In the genomic region with DNA sequence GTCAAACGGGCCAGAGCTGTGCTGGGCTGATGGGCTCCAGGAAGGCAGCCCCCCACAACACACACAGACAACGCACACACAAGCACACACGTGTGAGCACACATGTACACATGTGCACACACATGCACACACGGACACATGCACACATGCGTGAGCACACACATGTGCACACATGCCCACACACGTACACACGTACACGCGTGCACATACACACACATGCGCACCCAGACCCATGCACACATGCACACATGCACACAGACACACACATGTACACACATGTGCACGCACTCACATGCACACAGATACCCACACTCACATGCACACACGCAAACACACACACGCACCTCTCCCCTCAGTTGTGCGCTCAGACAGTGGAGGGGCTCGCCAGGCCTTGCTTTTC, we compare ENCODE assay signal across 24 cellular contexts. TPM values are rescaled to one million over a fixed set of nuclear protein-coding genes. Genes with fewer than 3 reads are reported as not detected.
DNase-seq lines count a peak whose midpoint lies in the region; ATAC-seq and TF ChIP-seq lines count a peak whose summit lies in the region.
"Had no signal": no experiment of that assay in that cellular context is flagged by ENCODE, and none has a peak within 500 bp of the region (broad histone marks: within the 10 kb centered on the region; RNA-seq: fewer than 3 reads in every experiment).

No MANE protein-coding gene starts in this region.

- TF ChIP-seq EP300 in transverse colon (IDR thresholded peaks at IDR 0.05; ENCODE audit: low read depth), result no peak

- H3K4me1 ChIP-seq in adrenal gland (replicated peaks in 1 of 2) (peaks cover 0 to 21% of the 10 kb centered on the region in 2 donors), transverse colon (peaks cover 0 to 31% (median 16%) of the 10 kb centered on the region in 4 donors)
- H3K4me1 ChIP-seq: thyroid gland had no signal

- in situ Hi-C loops in transverse colon (cut with MboI; ENCODE audit: low pct_ligation_motif_present in 1 of 4, low pct_unique_long_range_greater_than_20kb in 1 of 4, low sequenced_read_pairs in 3 of 4), result no loop called here

- peak overlapping the region; percentile 82 to 99 (median 96) for H3K27ac ChIP-seq in adrenal gland
- H3K27ac ChIP-seq in transverse colon, result peak overlapping the region in 1 of 4 donors; percentile 57
- H3K27ac ChIP-seq: esophagus muscularis mucosa, gastrocnemius medialis, GM23248, HL-60, thyroid gland had no signal

- H3K36me3 ChIP-seq in adrenal gland (replicated peaks in 1 of 2), result no peaks in the 10 kb centered on the region
- H3K36me3 ChIP-seq in transverse colon, result no peaks in the 10 kb centered on the region
- H3K36me3 ChIP-seq: BE2C, esophagus muscularis mucosa, gastrocnemius medialis, thyroid gland had no signal

- intact Hi-C loops in adrenal gland (cut with DNase I) (no loop called here), left colon (cut with DNase I, micrococcal nuclease) (loop anchor here in 1 of 2 donors (10.0 kb wide), 1 partner anchor 143 kb away; no protein-coding TSS in a partner anchor), transverse colon (cut with DNase I; ENCODE audit: low total_unique reads) (no loop called here)

- H3K9me3 ChIP-seq in adrenal gland (replicated peaks in 1 of 3) (no peaks in the 10 kb centered on the region), transverse colon (no peaks in the 10 kb centered on the region)
- H3K9me3 ChIP-seq: BE2C, esophagus muscularis mucosa, gastrocnemius medialis, thyroid gland had no signal

- DNase-seq in activated effector memory CD4-positive, alpha-beta T cell treated with anti-CD3 and anti-CD28 coated beads, Interleukin-2, amount 50 U/mL, for 16 hours, result peak; percentile 50
- DNase-seq in activated effector memory CD4-positive, alpha-beta T cell treated with Interleukin-2 at 50 U/mL for 16 hours, result no peak
- DNase-seq in adrenal gland (no peak), left colon (peak; percentile 5 to 24), transverse colon (peak; percentile 6), iPS-NIHi7 (ENCODE audit: extremely low spot score) (no peak), NCI-H2081 (lab: John Stamatoyannopoulos, UW) (no peak), NCI-H345 treated with DMSO at 0.1 percent for 48 hours (lab: John Stamatoyannopoulos, UW; ENCODE audit: unreplicated experiment) (no peak)
- DNase-seq: activated naive CD4-positive, alpha-beta T cell treated with anti-CD3 and anti-CD28 coated beads for 36 hours; activated T-cell treated with anti-CD3 and anti-CD28 coated beads for 4 hours; effector memory CD4-positive, alpha-beta T cell; GM23248; naive B cell; NCI-H1105; NCI-H510A treated with DMSO at 0.1 percent for 48 hours; stimulated activated CD4-positive, alpha-beta T cell treated with anti-CD3 and anti-CD28 coated beads, Interleukin-4, amount 100 ng/mL, for 1 hour; stimulated activated naive CD4-positive, alpha-beta T cell; T-helper 9 cell; thyroid gland had no signal

- 64 to 79% (median 67%) methylated on average over 14 to 15 of the region's 15 CpGs for WGBS in adrenal gland, 4 donors
- WGBS in transverse colon (ENCODE audit: low coverage in 1 of 2), 2 donors, result 83 to 87% methylated on average over 7 to 15 of the region's 15 CpGs

- TF ChIP-seq POLR2A in adrenal gland (IDR thresholded peaks at IDR 0.05) (peak in 1 of 2 donors; percentile 17), transverse colon (IDR thresholded peaks at IDR 0.05) (no peak)

- H3K4me3 ChIP-seq in adrenal gland (no peak overlapping the region), transverse colon (no peak overlapping the region)
- H3K4me3 ChIP-seq: esophagus muscularis mucosa, gastrocnemius medialis, GM23248, thyroid gland had no signal

- H3K27me3 ChIP-seq in adrenal gland (no peaks in the 10 kb centered on the region), transverse colon (no peaks in the 10 kb centered on the region)
- H3K27me3 ChIP-seq: BE2C, esophagus muscularis mucosa, gastrocnemius medialis, thyroid gland had no signal

- ATAC-seq in left colon, result no peak
- ATAC-seq: WTC11 had no signal

- TF ChIP-seq CTCF in adrenal gland (IDR thresholded peaks at IDR 0.05), result no peak
- no peak for TF ChIP-seq CTCF in transverse colon (IDR thresholded peaks at IDR 0.05)

RNA-seq across cellular contexts. Expression of a gene that starts 31.2 kb away (rescaled TPM):
- total RNA-seq in adrenal gland (100 to 1,000 TPM in 1 of 8 donors, 10 to 100 TPM in 7; 49.9 to 118 (median 78.3) TPM), left colon (10 to 100 TPM; 73.1 to 85.7 TPM), transverse colon (100 to 1,000 TPM in 3 of 4 donors, 10 to 100 TPM in 1; 88.9 to 221 (median 129) TPM)
- 10 to 100 TPM; 43.0 to 58.2 (median 45.9) TPM for polyA plus RNA-seq in adrenal gland

Comparison
In these comparisons a context has a peak if more than half of its experiments do, and no peak if none do; other contexts are left out.
1. DNase-seq: peak in activated effector memory CD4-positive, alpha-beta T cell treated with anti-CD3 and anti-CD28 coated beads, Interleukin-2, amount 50 U/mL, for 16 hours (single experiment), left colon (2 of 2) and transverse colon (single experiment); none in activated effector memory CD4-positive, alpha-beta T cell treated with Interleukin-2 at 50 U/mL for 16 hours (single experiment), adrenal gland (0 of 7), iPS-NIHi7 (single experiment), NCI-H2081 (0 of 2) and NCI-H345 treated with DMSO at 0.1 percent for 48 hours (single experiment).